ENCODE assay signal across 8 cellular contexts in the genomic region with DNA sequence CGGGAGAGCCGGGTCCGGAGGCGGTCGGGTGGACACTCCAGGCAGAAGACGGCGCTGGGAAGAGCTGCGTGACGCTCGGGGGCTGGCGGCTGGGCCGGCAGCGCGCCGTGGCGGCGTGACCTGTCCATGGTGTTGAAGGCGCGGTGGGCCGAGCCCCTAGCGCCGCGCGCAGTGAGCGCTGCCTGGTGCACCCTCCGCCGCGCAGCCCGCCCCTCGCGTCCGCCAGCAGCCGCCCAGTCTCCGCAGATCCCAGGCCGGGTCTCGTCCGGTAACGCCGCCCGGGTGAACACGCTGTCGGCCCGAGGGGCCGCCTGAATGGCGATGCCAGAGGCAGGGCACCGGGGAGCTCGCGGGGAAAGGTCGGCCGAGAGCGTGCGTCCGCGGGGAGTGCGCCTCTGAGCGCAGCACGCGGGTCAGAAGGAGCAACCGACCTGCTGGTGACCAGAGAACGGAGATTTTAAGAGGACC. TPM values are rescaled to one million over a fixed set of nuclear protein-coding genes. Genes with fewer than 3 reads are reported as not detected.
A peak's percentile ranks its signal among the peaks of the same experiment; 100 is the strongest.
DNase-seq lines count a peak whose midpoint lies in the region; ATAC-seq and TF ChIP-seq lines count a peak whose summit lies in the region.

No MANE protein-coding gene starts in this region.

- no peaks in the 10 kb centered on the region for H3K4me1 ChIP-seq in ES-I3 (ENCODE audit: insufficient read depth, low read length)
- peaks cover 9% of the 10 kb centered on the region for H3K4me1 ChIP-seq in MM.1S (ENCODE audit: low read length)
- peaks cover 21% of the 10 kb centered on the region for H3K4me1 ChIP-seq in adipocyte (ENCODE audit: control insufficient read depth, insufficient read depth, low read length)
- H3K4me1 ChIP-seq in right cardiac atrium (ENCODE audit: control insufficient read depth, insufficient read depth, low read length): peaks cover 5% of the 10 kb centered on the region

- peak overlapping the region; percentile 91 for H2AFZ ChIP-seq in MM.1S (ENCODE audit: low read length)

- peak overlapping the region; percentile 97 for H3K4me2 ChIP-seq in MM.1S (ENCODE audit: low read depth, low read length)

- under 1% methylated on average over 60 of the region's 60 CpGs for WGBS in right cardiac atrium

- H3K4me3 ChIP-seq in MM.1S (ENCODE audit: low read length): peak overlapping the region; percentile 91
- H3K4me3 ChIP-seq in adipocyte (ENCODE audit: low read length): peak overlapping the region; percentile 79
- H3K4me3 ChIP-seq in right cardiac atrium (ENCODE audit: low read length): peak overlapping the region; percentile 61

- H3K36me3 ChIP-seq in ES-I3 (ENCODE audit: insufficient read depth, low read length) (no peaks in the 10 kb centered on the region), MM.1S (replicated peaks; ENCODE audit: insufficient read depth, low read length) (no peaks in the 10 kb centered on the region), adipocyte (ENCODE audit: control insufficient read depth, insufficient read depth, low read length, severe bottlenecking) (no peaks in the 10 kb centered on the region)

- H3K27ac ChIP-seq in MM.1S (ENCODE audit: low read length): peak overlapping the region; percentile 57; the same call in 1 of the 2 replicates
- H3K27ac ChIP-seq in right cardiac atrium (ENCODE audit: low read length): no peak overlapping the region

- H3K9me2 ChIP-seq in MM.1S (replicated peaks; ENCODE audit: insufficient read depth, low read length): no peaks in the 10 kb centered on the region

- peaks cover 40% of the 10 kb centered on the region for H3K79me2 ChIP-seq in MM.1S (ENCODE audit: low read length)

- H3K27me3 ChIP-seq in MM.1S (replicated peaks; ENCODE audit: insufficient read depth, low read length): no peaks in the 10 kb centered on the region
- peaks cover 56% of the 10 kb centered on the region for H3K27me3 ChIP-seq in adipocyte (replicated peaks; ENCODE audit: control insufficient read depth, insufficient read depth, low read length)
- H3K27me3 ChIP-seq in right cardiac atrium (ENCODE audit: control insufficient read depth, insufficient read depth): peaks cover 2% of the 10 kb centered on the region

- peak; percentile 82 for DNase-seq in MM.1S
- peak; percentile 79 for DNase-seq in adipocyte (ENCODE audit: low read depth)
- DNase-seq in right cardiac atrium: peak; percentile 42 to 73 (median 72)
- peak; percentile 25 for DNase-seq in renal cortical epithelial cell (ENCODE audit: low read depth)
- DNase-seq in central memory CD4-positive, alpha-beta T cell: no peak
- no peak for DNase-seq in putamen (ENCODE audit: low spot score)

- ATAC-seq in right cardiac atrium (peak; percentile 88 to 92), HG03439 (IDR thresholded peaks at IDR 0.05; ENCODE audit: unreplicated experiment) (no peak)

- intact Hi-C loops in right cardiac atrium (cut with DNase I): loop anchor here in 1 of 4 donors (10.0 kb wide), 1 partner anchor 462 kb away; no protein-coding TSS in a partner anchor

- no peaks in the 10 kb centered on the region for H3K9me3 ChIP-seq in ES-I3 (ENCODE audit: control insufficient read depth, insufficient read depth, low read length)
- no peaks in the 10 kb centered on the region for H3K9me3 ChIP-seq in MM.1S (replicated peaks; ENCODE audit: insufficient read depth, low read length)
- H3K9me3 ChIP-seq in adipocyte (ENCODE audit: control insufficient read depth, low read length): no peaks in the 10 kb centered on the region
- no peaks in the 10 kb centered on the region for H3K9me3 ChIP-seq in right cardiac atrium (ENCODE audit: control insufficient read depth, low read length)

- 0 out of 2 replicates have a peak, but pooled peaks cover 9% of the 10 kb centered on the region for H3F3A ChIP-seq in MM.1S (ENCODE audit: insufficient read depth, low read length)

- H4K20me1 ChIP-seq in MM.1S (ENCODE audit: insufficient read depth, low read length): no peaks in the 10 kb centered on the region

- H3K9ac ChIP-seq in ES-I3 (ENCODE audit: low read depth, low read length) (peak overlapping the region; percentile 78; the same call in 1 of the 2 replicates), MM.1S (ENCODE audit: low read length) (peak overlapping the region; percentile 75), adipocyte (ENCODE audit: low read length) (no peak overlapping the region)

- no peak for TF ChIP-seq CTCF in MM.1S (IDR thresholded peaks at IDR 0.05; ENCODE audit: low read length)

RNA-seq across cellular contexts. Expression of a gene that starts 0.7 kb away (rescaled TPM):
- 10 to 100 TPM; 32.1 to 49.6 (median 37.9) TPM for total RNA-seq in right cardiac atrium
- 13.3 TPM for polyA plus RNA-seq in right cardiac atrium
- total RNA-seq in renal cortical epithelial cell: 29.7 and 87.0 TPM in 2 replicates

RNA-seq across cellular contexts. Expression of a gene that starts 58.5 kb away (rescaled TPM):
- total RNA-seq in right cardiac atrium: 100 to 1,000 TPM in 1 of 4 donors, 10 to 100 TPM in 3; 78.9 to 102 (median 89.9) TPM
- 169 TPM for polyA plus RNA-seq in right cardiac atrium
- 44.0 and 51.1 TPM in 2 replicates for total RNA-seq in renal cortical epithelial cell

Comparison
In these comparisons a context has a peak if more than half of its experiments do, and no peak if none do; other contexts are left out.
1. DNase-seq: peak in MM.1S (single experiment), adipocyte (single experiment), right cardiac atrium (3 of 3) and renal cortical epithelial cell (single experiment); none in central memory CD4-positive, alpha-beta T cell (single experiment) and putamen (single experiment).
2. Peak in every context shown above with its lines, with median percentiles within 50 percentile points of each other: H3K4me3 ChIP-seq.